In the genomic region with DNA sequence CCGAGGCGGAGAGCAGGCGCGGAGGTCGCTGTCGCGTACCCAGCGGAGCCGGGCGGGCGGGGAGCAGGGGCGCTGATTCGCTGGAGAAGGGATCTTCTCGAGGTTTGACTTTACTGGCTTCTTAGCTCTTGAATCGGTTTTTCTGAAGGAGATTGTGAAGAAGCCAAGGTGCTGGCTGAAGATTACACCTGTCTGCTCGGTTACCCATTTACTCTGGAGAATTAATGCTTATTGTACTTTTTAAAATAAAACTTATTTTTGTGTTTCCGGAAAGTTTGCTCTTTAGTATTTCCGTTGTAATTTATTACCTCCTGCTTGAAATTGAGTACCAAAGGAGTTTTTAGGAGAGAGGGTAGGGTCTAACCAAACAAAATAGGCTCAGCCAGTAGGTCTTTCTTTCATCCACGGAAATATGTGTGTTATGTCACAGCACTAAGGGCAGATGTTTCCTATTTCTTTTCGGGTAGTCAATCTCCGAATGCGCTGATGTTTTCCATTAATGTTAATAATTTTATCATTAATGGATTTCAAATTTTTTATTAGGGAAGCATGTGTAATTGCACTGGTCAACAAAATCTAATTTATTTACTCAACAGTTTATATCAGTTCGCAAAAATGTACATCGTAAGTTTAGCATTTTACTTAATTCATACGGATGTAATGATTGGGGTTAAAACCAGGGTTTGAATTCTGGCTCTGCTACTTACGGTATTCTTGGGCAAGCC, we compare ENCODE assay signal across 8 cellular contexts. TPM values are rescaled to one million over a fixed set of nuclear protein-coding genes. Genes with fewer than 3 reads are reported as not detected.
DNase-seq lines count a peak whose midpoint lies in the region; ATAC-seq lines count a peak whose summit lies in the region.

No MANE protein-coding gene starts in this region.

- no peaks in the 10 kb centered on the region for H3K27me3 ChIP-seq in right cardiac atrium (ENCODE audit: control insufficient read depth, insufficient read depth)

- in situ Hi-C loops in ACHN (cut with HindIII; ENCODE audit: low pct_ligation_motif_present, low pct_unique_long_range_greater_than_20kb, low sequenced_read_pairs), result no loop called here

- no peaks in the 10 kb centered on the region for H3K4me1 ChIP-seq in right cardiac atrium (ENCODE audit: control insufficient read depth, insufficient read depth, low read length)

- peak overlapping the region; percentile 98 for H3K27ac Mint-ChIP-seq in T-helper 2 cell treated with Interferon-gamma antibody and Interleukin-4, amounts not matched to agents 5 μg/mL and 100 μg/mL, for 36 hours
- peak overlapping the region; percentile 97 for H3K27ac Mint-ChIP-seq in activated CD4-positive, alpha-beta memory T cell treated with anti-CD3 and anti-CD28 coated beads for 36 hours
- peak overlapping the region; percentile 97 for H3K27ac Mint-ChIP-seq in stimulated activated naive B cell treated with anti-CD40 and anti-IgM and Interleukin-4, amounts not matched to agents 10 μg/mL and 1 μg/mL and 100 μg/mL, for 72 hours

- H3K9me3 ChIP-seq in right cardiac atrium (ENCODE audit: control insufficient read depth, low read length), result no peaks in the 10 kb centered on the region

- CTCF ChIA-PET in activated CD4-positive, alpha-beta memory T cell treated with anti-CD3 and anti-CD28 coated beads for 36 hours (lab: Charles Lee), result interaction anchor here (0.8 to 4.6 kb wide), 12 partner anchors 26 to 366 kb away, joined by 3 to 51 read pairs (median 6); a partner anchor contains a TSS

- peak overlapping the region; percentile 90 for H3K4me3 ChIP-seq in right cardiac atrium (ENCODE audit: low read length)

- H3K27ac ChIP-seq in right cardiac atrium (ENCODE audit: low read length), result peak overlapping the region; percentile 94

- peak overlapping the region; percentile 93 for H3K4me3 Mint-ChIP-seq in T-helper 2 cell treated with Interferon-gamma antibody and Interleukin-4, amounts not matched to agents 5 μg/mL and 100 μg/mL, for 36 hours
- peak overlapping the region; percentile 95 for H3K4me3 Mint-ChIP-seq in activated CD4-positive, alpha-beta memory T cell treated with anti-CD3 and anti-CD28 coated beads for 36 hours
- peak overlapping the region; percentile 95 to 99 for H3K4me3 Mint-ChIP-seq in stimulated activated naive B cell treated with anti-CD40 and anti-IgM and Interleukin-4, amounts not matched to agents 10 μg/mL and 1 μg/mL and 100 μg/mL, for 72 hours

- H3K4me1 Mint-ChIP-seq in T-helper 2 cell treated with Interferon-gamma antibody and Interleukin-4, amounts not matched to agents 5 μg/mL and 100 μg/mL, for 36 hours (ENCODE audit: low read depth), result peaks cover 27% of the 10 kb centered on the region
- H3K4me1 Mint-ChIP-seq in activated CD4-positive, alpha-beta memory T cell treated with anti-CD3 and anti-CD28 coated beads for 36 hours (ENCODE audit: low read depth), result peaks cover 27% of the 10 kb centered on the region
- H3K4me1 Mint-ChIP-seq in stimulated activated naive B cell treated with anti-CD40 and anti-IgM and Interleukin-4, amounts not matched to agents 10 μg/mL and 1 μg/mL and 100 μg/mL, for 72 hours, result peaks cover 9 to 25% of the 10 kb centered on the region in 2 donors

- WGBS in right cardiac atrium, result 15% methylated on average over 26 of the region's 26 CpGs

- DNase-seq in T-helper 2 cell treated with Interferon-gamma antibody and Interleukin-4, amounts not matched to agents 5 μg/mL and 100 μg/mL, for 36 hours (ENCODE audit: low spot score), result no peak
- DNase-seq in T-helper 2 cell (no peak), right cardiac atrium (no peak), ACHN (no peak)
- no peak for DNase-seq in activated CD4-positive, alpha-beta memory T cell treated with anti-CD3 and anti-CD28 coated beads for 36 hours
- no peak for DNase-seq in stimulated activated naive B cell treated with anti-CD40 and anti-IgM and Interleukin-4, amounts not matched to agents 10 μg/mL and 1 μg/mL and 100 μg/mL, for 72 hours

- H3K36me3 Mint-ChIP-seq in T-helper 2 cell treated with Interferon-gamma antibody and Interleukin-4, amounts not matched to agents 5 μg/mL and 100 μg/mL, for 36 hours (ENCODE audit: low read depth), result peaks cover 24% of the 10 kb centered on the region
- peaks cover 16% of the 10 kb centered on the region for H3K36me3 Mint-ChIP-seq in activated CD4-positive, alpha-beta memory T cell treated with anti-CD3 and anti-CD28 coated beads for 36 hours
- peaks cover 20% of the 10 kb centered on the region in 2 donors for H3K36me3 Mint-ChIP-seq in stimulated activated naive B cell treated with anti-CD40 and anti-IgM and Interleukin-4, amounts not matched to agents 10 μg/mL and 1 μg/mL and 100 μg/mL, for 72 hours

- intact Hi-C loops in activated CD4-positive, alpha-beta memory T cell treated with anti-CD3 and anti-CD28 coated beads for 36 hours (cut with micrococcal nuclease), result loop anchor here (1.0 to 10.0 kb wide), 10 partner anchors 28 to 768 kb away; a partner anchor contains a TSS
- intact Hi-C loops in right cardiac atrium (cut with DNase I), result no loop called here

- POLR2A ChIA-PET in activated CD4-positive, alpha-beta memory T cell treated with anti-CD3 and anti-CD28 coated beads for 36 hours (lab: Charles Lee), result interaction anchor here (1.0 to 4.3 kb wide), 7 partner anchors 14 to 362 kb away, joined by 3 to 83 read pairs (median 7); a partner anchor contains a TSS

- peaks cover 12% of the 10 kb centered on the region for H3K9me3 Mint-ChIP-seq in T-helper 2 cell treated with Interferon-gamma antibody and Interleukin-4, amounts not matched to agents 5 μg/mL and 100 μg/mL, for 36 hours
- peaks cover 5% of the 10 kb centered on the region for H3K9me3 Mint-ChIP-seq in activated CD4-positive, alpha-beta memory T cell treated with anti-CD3 and anti-CD28 coated beads for 36 hours
- peaks cover 0 to 6% of the 10 kb centered on the region in 2 donors for H3K9me3 Mint-ChIP-seq in stimulated activated naive B cell treated with anti-CD40 and anti-IgM and Interleukin-4, amounts not matched to agents 10 μg/mL and 1 μg/mL and 100 μg/mL, for 72 hours

- no peaks in the 10 kb centered on the region for H3K27me3 Mint-ChIP-seq in T-helper 2 cell treated with Interferon-gamma antibody and Interleukin-4, amounts not matched to agents 5 μg/mL and 100 μg/mL, for 36 hours (ENCODE audit: low read depth)
- H3K27me3 Mint-ChIP-seq in activated CD4-positive, alpha-beta memory T cell treated with anti-CD3 and anti-CD28 coated beads for 36 hours, result no peaks in the 10 kb centered on the region
- H3K27me3 Mint-ChIP-seq in stimulated activated naive B cell treated with anti-CD40 and anti-IgM and Interleukin-4, amounts not matched to agents 10 μg/mL and 1 μg/mL and 100 μg/mL, for 72 hours, result no peaks in the 10 kb centered on the region

- no peak for ATAC-seq in right cardiac atrium
- no peak for ATAC-seq in stimulated activated naive B cell treated with anti-CD40 and anti-IgM and Interleukin-4, amounts not matched to agents 10 μg/mL and 1 μg/mL and 100 μg/mL, for 72 hours (replicated peaks)
- no peak for ATAC-seq in GM21447 (IDR thresholded peaks at IDR 0.05; ENCODE audit: unreplicated experiment)
- ATAC-seq in HG03565 (IDR thresholded peaks at IDR 0.05; ENCODE audit: unreplicated experiment), result no peak

RNA-seq across cellular contexts. Expression of a gene that starts 0.5 kb away (rescaled TPM):
- 100 to 1,000 TPM; 139 to 143 TPM for total RNA-seq in activated CD4-positive, alpha-beta memory T cell treated with anti-CD3 and anti-CD28 coated beads for 36 hours
- total RNA-seq in right cardiac atrium, result 100 to 1,000 TPM; 149 to 162 (median 155) TPM
- 341 TPM for polyA plus RNA-seq in right cardiac atrium

RNA-seq across cellular contexts. Expression of a gene that starts 0.7 kb away (rescaled TPM):
- 1 to 10 TPM; 3.2 to 3.8 TPM for total RNA-seq in activated CD4-positive, alpha-beta memory T cell treated with anti-CD3 and anti-CD28 coated beads for 36 hours
- 1 to 10 TPM in 3 of 4 donors, under 1 TPM in 1; 0.69 to 2.5 (median 1.5) TPM for total RNA-seq in right cardiac atrium
- 0.57 TPM for polyA plus RNA-seq in right cardiac atrium

RNA-seq across cellular contexts. Expression of a gene that starts 27.8 kb away (rescaled TPM):
- total RNA-seq in activated CD4-positive, alpha-beta memory T cell treated with anti-CD3 and anti-CD28 coated beads for 36 hours, result 10 to 100 TPM; 55.0 to 56.5 TPM
- 10 to 100 TPM; 30.0 to 34.9 (median 31.3) TPM for total RNA-seq in right cardiac atrium
- 37.3 TPM for polyA plus RNA-seq in right cardiac atrium
